ENCODE assay signal across 8 cellular contexts in the genomic region with DNA sequence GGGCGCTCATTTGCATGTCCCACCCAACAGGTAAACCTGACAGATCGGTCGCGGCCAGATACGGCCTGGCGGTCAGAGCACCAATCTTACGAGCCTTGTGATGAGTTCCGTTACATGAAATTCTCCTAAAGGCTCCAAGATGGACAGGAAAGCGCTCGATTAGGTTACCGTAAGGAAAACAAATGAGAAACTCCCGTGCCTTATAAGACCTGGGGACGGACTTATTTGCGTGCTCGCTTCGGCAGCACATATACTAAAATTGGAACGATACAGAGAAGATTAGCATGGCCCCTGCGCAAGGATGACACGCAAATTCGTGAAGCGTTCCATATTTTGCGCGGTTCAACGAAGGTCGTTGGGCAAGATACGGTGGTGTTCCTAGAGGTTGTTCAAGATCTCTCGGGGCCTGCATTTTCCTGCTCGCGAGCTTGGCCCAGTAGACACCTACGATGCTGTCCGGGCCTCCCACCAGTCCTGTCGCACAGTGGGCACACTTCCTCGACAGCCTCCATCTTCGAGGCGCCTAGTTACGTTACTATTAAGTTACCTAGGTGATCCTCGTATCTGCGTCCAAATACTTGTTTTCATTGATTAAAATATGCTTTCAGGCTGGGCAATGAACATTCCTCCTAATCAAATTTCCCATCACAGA. TPM values are rescaled to one million over a fixed set of nuclear protein-coding genes. Genes with fewer than 3 reads are reported as not detected.
DNase-seq lines count a peak whose midpoint lies in the region; ATAC-seq and TF ChIP-seq lines count a peak whose summit lies in the region.

TSS of gene RNU6-7 (plus strand) at position 230 of the 652 bp plus-strand sequence.

- H3K36me3 ChIP-seq in gastroesophageal sphincter, result no peaks in the 10 kb centered on the region

- WGBS in gastroesophageal sphincter (ENCODE audit: low coverage in 1 of 2), 2 donors, result 3 to 4% methylated on average over 20 to 21 of the region's 38 CpGs

- no peaks in the 10 kb centered on the region for H3K9me3 ChIP-seq in gastroesophageal sphincter

- peak within 1 kb of the TSS; percentile 85 to 97 (median 87) for H3K27ac ChIP-seq in gastroesophageal sphincter

- peaks cover 0 to 33% (median 0%) of the 10 kb centered on the region in 3 donors for H3K4me1 ChIP-seq in gastroesophageal sphincter

- peak within 1 kb of the TSS; percentile 76 to 78 for H3K4me3 ChIP-seq in gastroesophageal sphincter

- no peak for TF ChIP-seq POLR2A in gastroesophageal sphincter (IDR thresholded peaks at IDR 0.05)

- no peaks in the 10 kb centered on the region for H3K27me3 ChIP-seq in gastroesophageal sphincter

- peak; percentile 4 for ATAC-seq in gastroesophageal sphincter
- no peak for ATAC-seq in HG02642 (IDR thresholded peaks at IDR 0.05; ENCODE audit: poor library complexity, unreplicated experiment)
- ATAC-seq in GM18868 (IDR thresholded peaks at IDR 0.05; ENCODE audit: unreplicated experiment), result no peak

- no peak for TF ChIP-seq EP300 in gastroesophageal sphincter (IDR thresholded peaks at IDR 0.05)

- DNase-seq in H4 (ENCODE audit: low spot score) (peak; percentile 33), NCI-H446 (lab: John Stamatoyannopoulos, UW) (peak; percentile 73 to 77), pons (ENCODE audit: low spot score) (peak; percentile 68), SW 1271 (lab: John Stamatoyannopoulos, UW) (no peak)
- DNase-seq in activated T-helper 9 cell treated with anti-CD3 and anti-CD28 coated beads, Interleukin-2, amount 50 U/mL, for 16 hours (ENCODE audit: low read depth), result peak; percentile 8

- no peak for TF ChIP-seq CTCF in gastroesophageal sphincter (IDR thresholded peaks at IDR 0.05)

RNA-seq across cellular contexts. Expression of gene RNU6-7, which starts in this region (rescaled TPM):
- total RNA-seq in H4 (2014; rRNA removed; shearing (Covaris generic)), result not detected in 2 replicates
- not detected for total RNA-seq in gastroesophageal sphincter

Comparison
In these comparisons a context has a peak if more than half of its experiments do, and no peak if none do; other contexts are left out.
1. Peak in DNase-seq in H4; RNA of the gene not detected or under 1 TPM.
2. Peak in ATAC-seq, H3K4me3 ChIP-seq and H3K27ac ChIP-seq in gastroesophageal sphincter; RNA of the gene not detected or under 1 TPM.
3. DNase-seq: peak in NCI-H446 (2 of 2), activated T-helper 9 cell treated with anti-CD3 and anti-CD28 coated beads, Interleukin-2, amount 50 U/mL, for 16 hours (single experiment) and pons (single experiment); none in SW 1271 (0 of 2).